ENCODE assay signal across 20 cellular contexts in the genomic region with DNA sequence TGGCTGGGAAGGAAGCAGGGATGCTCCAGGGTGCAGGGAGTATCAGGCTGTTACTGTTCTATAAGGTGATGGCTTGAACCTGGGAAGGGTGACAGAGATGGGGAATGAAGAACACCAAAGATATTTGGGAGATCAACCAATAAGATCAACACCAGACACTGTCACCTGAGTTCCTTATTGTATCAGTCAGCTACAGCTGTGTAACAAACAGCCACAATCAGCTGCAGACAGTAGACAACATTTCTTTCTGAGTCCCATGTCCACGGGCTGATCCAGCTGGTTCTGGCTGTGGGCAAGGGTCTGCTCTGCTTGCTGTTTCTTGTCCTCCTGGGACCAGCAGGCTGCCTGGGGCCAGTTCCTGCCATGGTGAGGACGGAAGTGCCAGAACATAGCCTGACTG.
"Had no signal": no experiment of that assay in that cellular context is flagged by ENCODE, and none has a peak within 500 bp of the region (broad histone marks: within the 10 kb centered on the region; RNA-seq: fewer than 3 reads in every experiment).

No MANE protein-coding gene starts in this region.

- ATAC-seq: psoas muscle, sciatic nerve, upper lobe of right lung had no signal

- H3K9me3 Mint-ChIP-seq: nephron; neural crest cell; stimulated activated naive CD8-positive, alpha-beta T cell treated with anti-CD3 and anti-CD28 coated beads, Interleukin-15, Interleukin-2, amounts not matched to agents 100 ng/mL and 50 ng/mL, for 24 hours had no signal

- H3K36me3 Mint-ChIP-seq: mesothelial cell of epicardium, naive B cell had no signal

- H3K27ac Mint-ChIP-seq: mesothelial cell of epicardium; nephron; stimulated activated naive CD8-positive, alpha-beta T cell treated with anti-CD3 and anti-CD28 coated beads, Interleukin-15, Interleukin-2, amounts not matched to agents 100 ng/mL and 50 ng/mL, for 24 hours had no signal

- H3K27me3 Mint-ChIP-seq: stimulated activated naive CD8-positive, alpha-beta T cell treated with anti-CD3 and anti-CD28 coated beads, Interleukin-15, Interleukin-2, amounts not matched to agents 100 ng/mL and 50 ng/mL, for 24 hours had no signal

- H3K4me3 Mint-ChIP-seq: mesothelial cell of epicardium; naive B cell; nephron; neural crest cell; stimulated activated naive CD8-positive, alpha-beta T cell treated with anti-CD3 and anti-CD28 coated beads, Interleukin-15, Interleukin-2, amounts not matched to agents 100 ng/mL and 50 ng/mL, for 24 hours had no signal

- DNase-seq: head of caudate nucleus; islet precursor cell; left ventricle myocardium inferior; mesendoderm; naive B cell; nucleus accumbens; psoas muscle; stimulated activated CD4-positive, alpha-beta T cell treated with anti-CD3 and anti-CD28 coated beads, Interleukin-12 subunit alpha, Interleukin-12 subunit beta, amount 100 ng/mL, for 4 hours; stimulated activated CD4-positive, alpha-beta T cell treated with anti-CD3 and anti-CD28 coated beads, Interleukin-15, amount 100 ng/mL, for 24 hours; stimulated activated CD4-positive, alpha-beta T cell treated with anti-CD3 and anti-CD28 coated beads, Interleukin-2, amount 100 ng/mL, for 24 hours; stimulated activated CD4-positive, alpha-beta T cell treated with anti-CD3 and anti-CD28 coated beads, Interleukin-4, amount 100 ng/mL, for 1 hour; stimulated activated naive CD4-positive, alpha-beta T cell; tibial artery; trophoblast cell; upper lobe of right lung had no signal
